In genomic region chr12:63394994-63395393, GRCh38 we compare ENCODE assay signal across 7 cellular contexts.
"Had no signal": no experiment of that assay in that cellular context is flagged by ENCODE, and none has a peak within 500 bp of the region (broad histone marks: within the 10 kb centered on the region; RNA-seq: fewer than 3 reads in every experiment).

No MANE protein-coding gene starts in this region.

- H3K4me1 ChIP-seq: HAP-1 had no signal

- H3K4me3 ChIP-seq: GM23248, HAP-1, K562 had no signal

- H3K27ac ChIP-seq: GM23248 had no signal

- H2AFZ ChIP-seq: GM23248 had no signal

- ATAC-seq: HCT116, K562 had no signal

- DNase-seq: GM23248, GOT3, H7, IMR-90 had no signal

- H3K36me3 ChIP-seq: HAP-1 had no signal

- H3K9me3 ChIP-seq: HAP-1 had no signal
